In genomic region chr15:48292458-48292857, GRCh38 we compare ENCODE assay signal across 30 cellular contexts.
"Had no signal": no experiment of that assay in that cellular context is flagged by ENCODE, and none has a peak within 500 bp of the region (broad histone marks: within the 10 kb centered on the region; RNA-seq: fewer than 3 reads in every experiment).

No MANE protein-coding gene starts in this region.

- H3K4me3 ChIP-seq: ascending aorta, cardiac muscle cell, colonic mucosa, left lung, lower lobe of right lung, thoracic aorta, uterus had no signal

- ATAC-seq: activated CD8-positive, alpha-beta memory T cell treated with anti-CD3 and anti-CD28 coated beads, Interleukin-2, amount 10 ng/mL, durations not matched to agents 7 days and 5 days; left lung; lower lobe of right lung; right cardiac atrium had no signal

- H3K36me3 ChIP-seq: ascending aorta, cardiac muscle cell, colonic mucosa, left lung, lower lobe of right lung, thoracic aorta, uterus, WERI-Rb-1 had no signal

- DNase-seq: activated CD4-positive, alpha-beta memory T cell treated with anti-CD3 and anti-CD28 coated beads, Interleukin-2, amount 10 ng/mL, durations not matched to agents 7 days and 5 days; activated CD4-positive, alpha-beta T cell treated with anti-CD3 and anti-CD28 coated beads, Interleukin-2, amount 10 ng/mL, durations not matched to agents 24 days and 14 days; activated CD4-positive, CD25-positive, alpha-beta regulatory T cell treated with anti-CD3 and anti-CD28 coated beads, Interleukin-2, amount 50 U/mL, for 72 hours; activated CD8-positive, alpha-beta memory T cell treated with anti-CD3 and anti-CD28 coated beads, Interleukin-2, amount 10 ng/mL, durations not matched to agents 7 days and 5 days; activated effector memory CD4-positive, alpha-beta T cell treated with Interleukin-2 at 50 U/mL for 16 hours; activated naive CD4-positive, alpha-beta T cell treated with anti-CD3 and anti-CD28 coated beads, Interleukin-2, amount 10 ng/mL, durations not matched to agents 7 days and 5 days; activated naive CD8-positive, alpha-beta T cell treated with anti-CD3 and anti-CD28 coated beads, Interleukin-2, amount 10 ng/mL, durations not matched to agents 7 days and 5 days; cerebellar nuclear complex; colonic mucosa; effector CD8-positive, alpha-beta T cell; left lung; lower lobe of right lung; mesenchymal stem cell; posterior cingulate gyrus; stimulated activated CD4-positive, alpha-beta T cell treated with anti-CD3 and anti-CD28 coated beads, Interleukin-15, amount 100 ng/mL, for 24 hours; stimulated activated CD4-positive, alpha-beta T cell treated with anti-CD3 and anti-CD28 coated beads, Interleukin-2, amount 100 ng/mL, for 24 hours; T-helper 9 cell; trophoblast cell; uterus had no signal

- FAIRE-seq: endometrium, frontal cortex, islet of Langerhans had no signal

- H3K27me3 Mint-ChIP-seq: activated naive CD4-positive, alpha-beta T cell treated with anti-CD3 and anti-CD28 coated beads, Interleukin-2, amount 10 ng/mL, durations not matched to agents 7 days and 5 days; brain; stimulated activated naive CD8-positive, alpha-beta T cell treated with anti-CD3 and anti-CD28 coated beads, Interleukin-15, Interleukin-2, amounts not matched to agents 100 ng/mL and 50 ng/mL, for 24 hours had no signal

- H3K9me3 ChIP-seq: ascending aorta, colonic mucosa, left lung, lower lobe of right lung, thoracic aorta, uterus had no signal

- H3K27ac ChIP-seq: ascending aorta, cardiac muscle cell, colonic mucosa, left lung, lower lobe of right lung, thoracic aorta, uterus, WERI-Rb-1 had no signal

- H3K4me3 Mint-ChIP-seq: activated CD4-positive, alpha-beta memory T cell treated with anti-CD3 and anti-CD28 coated beads, Interleukin-2, amount 10 ng/mL, durations not matched to agents 7 days and 5 days; activated CD4-positive, alpha-beta T cell treated with anti-CD3 and anti-CD28 coated beads, Interleukin-2, amount 10 ng/mL, durations not matched to agents 24 days and 14 days; activated CD8-positive, alpha-beta memory T cell treated with anti-CD3 and anti-CD28 coated beads, Interleukin-2, amount 10 ng/mL, durations not matched to agents 7 days and 5 days; activated naive CD4-positive, alpha-beta T cell treated with anti-CD3 and anti-CD28 coated beads, Interleukin-2, amount 10 ng/mL, durations not matched to agents 7 days and 5 days; activated naive CD8-positive, alpha-beta T cell treated with anti-CD3 and anti-CD28 coated beads, Interleukin-2, amount 10 ng/mL, durations not matched to agents 7 days and 5 days; brain; nephron; stimulated activated naive CD8-positive, alpha-beta T cell treated with anti-CD3 and anti-CD28 coated beads, Interleukin-15, Interleukin-2, amounts not matched to agents 100 ng/mL and 50 ng/mL, for 24 hours had no signal

- H3K27ac Mint-ChIP-seq: activated CD4-positive, alpha-beta memory T cell treated with anti-CD3 and anti-CD28 coated beads, Interleukin-2, amount 10 ng/mL, durations not matched to agents 7 days and 5 days; activated CD4-positive, alpha-beta T cell treated with anti-CD3 and anti-CD28 coated beads, Interleukin-2, amount 10 ng/mL, durations not matched to agents 24 days and 14 days; activated CD8-positive, alpha-beta memory T cell treated with anti-CD3 and anti-CD28 coated beads, Interleukin-2, amount 10 ng/mL, durations not matched to agents 7 days and 5 days; activated naive CD4-positive, alpha-beta T cell treated with anti-CD3 and anti-CD28 coated beads, Interleukin-2, amount 10 ng/mL, durations not matched to agents 7 days and 5 days; activated naive CD8-positive, alpha-beta T cell treated with anti-CD3 and anti-CD28 coated beads, Interleukin-2, amount 10 ng/mL, durations not matched to agents 7 days and 5 days; nephron; stimulated activated naive CD8-positive, alpha-beta T cell treated with anti-CD3 and anti-CD28 coated beads, Interleukin-15, Interleukin-2, amounts not matched to agents 100 ng/mL and 50 ng/mL, for 24 hours had no signal

- H3K27me3 ChIP-seq: ascending aorta, cardiac muscle cell, colonic mucosa, left lung, uterus had no signal

- H3K9me3 Mint-ChIP-seq: activated CD4-positive, alpha-beta memory T cell treated with anti-CD3 and anti-CD28 coated beads, Interleukin-2, amount 10 ng/mL, durations not matched to agents 7 days and 5 days; activated CD4-positive, alpha-beta T cell treated with anti-CD3 and anti-CD28 coated beads, Interleukin-2, amount 10 ng/mL, durations not matched to agents 24 days and 14 days; activated naive CD4-positive, alpha-beta T cell treated with anti-CD3 and anti-CD28 coated beads, Interleukin-2, amount 10 ng/mL, durations not matched to agents 7 days and 5 days; activated naive CD8-positive, alpha-beta T cell treated with anti-CD3 and anti-CD28 coated beads, Interleukin-2, amount 10 ng/mL, durations not matched to agents 7 days and 5 days; brain; nephron; stimulated activated naive CD8-positive, alpha-beta T cell treated with anti-CD3 and anti-CD28 coated beads, Interleukin-15, Interleukin-2, amounts not matched to agents 100 ng/mL and 50 ng/mL, for 24 hours had no signal

- H3K36me3 Mint-ChIP-seq: activated CD8-positive, alpha-beta memory T cell treated with anti-CD3 and anti-CD28 coated beads, Interleukin-2, amount 10 ng/mL, durations not matched to agents 7 days and 5 days; activated naive CD4-positive, alpha-beta T cell treated with anti-CD3 and anti-CD28 coated beads, Interleukin-2, amount 10 ng/mL, durations not matched to agents 7 days and 5 days; activated naive CD8-positive, alpha-beta T cell treated with anti-CD3 and anti-CD28 coated beads, Interleukin-2, amount 10 ng/mL, durations not matched to agents 7 days and 5 days; brain had no signal

- H3K4me1 ChIP-seq: ascending aorta, colonic mucosa, left lung, lower lobe of right lung, uterus had no signal

- H3K4me1 Mint-ChIP-seq: activated CD4-positive, alpha-beta memory T cell treated with anti-CD3 and anti-CD28 coated beads, Interleukin-2, amount 10 ng/mL, durations not matched to agents 7 days and 5 days; activated CD4-positive, alpha-beta T cell treated with anti-CD3 and anti-CD28 coated beads, Interleukin-2, amount 10 ng/mL, durations not matched to agents 24 days and 14 days; activated naive CD4-positive, alpha-beta T cell treated with anti-CD3 and anti-CD28 coated beads, Interleukin-2, amount 10 ng/mL, durations not matched to agents 7 days and 5 days; activated naive CD8-positive, alpha-beta T cell treated with anti-CD3 and anti-CD28 coated beads, Interleukin-2, amount 10 ng/mL, durations not matched to agents 7 days and 5 days had no signal
